ENCODE assay signal across 6 cellular contexts in the genomic region with DNA sequence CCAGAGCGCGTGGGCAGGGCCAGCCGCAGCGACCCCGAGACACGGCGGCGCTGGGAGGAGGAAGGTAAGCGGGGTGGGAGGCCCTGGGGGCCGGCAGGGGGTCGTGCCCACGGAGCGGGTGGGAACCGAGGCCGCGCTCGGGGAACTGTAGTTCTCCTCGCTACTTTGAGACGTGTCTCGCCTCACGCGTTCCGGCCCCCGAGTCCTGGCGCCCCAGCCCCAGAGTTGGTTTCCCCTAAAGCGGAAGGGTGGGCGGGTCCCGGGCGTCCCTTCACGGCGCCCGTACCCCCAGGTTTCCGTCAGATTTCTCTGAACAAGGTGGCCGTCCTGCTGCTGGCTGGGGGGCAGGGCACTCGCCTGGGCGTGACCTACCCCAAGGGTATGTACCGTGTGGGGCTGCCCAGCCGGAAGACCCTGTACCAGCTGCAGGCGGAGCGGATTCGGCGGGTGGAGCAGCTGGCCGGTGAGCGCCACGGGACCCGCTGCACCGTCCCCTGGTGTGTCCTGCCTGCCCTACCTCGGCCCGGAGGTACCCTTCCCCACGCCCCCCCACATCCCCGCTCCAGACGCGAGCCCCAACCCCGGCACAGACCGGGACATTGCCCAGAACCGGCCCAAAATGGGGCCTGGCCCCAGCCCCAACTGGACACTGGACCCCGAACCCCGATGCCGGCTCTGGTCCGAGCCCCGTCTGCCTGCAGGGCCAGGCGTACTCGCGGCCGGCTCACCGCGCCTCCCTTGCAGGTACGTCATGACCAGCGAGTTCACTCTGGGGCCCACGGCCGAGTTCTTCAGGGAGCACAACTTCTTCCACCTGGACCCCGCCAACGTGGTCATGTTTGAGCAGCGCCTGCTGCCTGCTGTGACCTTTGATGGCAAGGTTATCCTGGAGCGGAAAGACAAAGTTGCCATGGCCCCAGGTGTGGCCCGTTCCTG. TPM values are rescaled to one million over a fixed set of nuclear protein-coding genes. Genes with fewer than 3 reads are reported as not detected.
DNase-seq lines count a peak whose midpoint lies in the region; ATAC-seq lines count a peak whose summit lies in the region.

No MANE protein-coding gene starts in this region.

- H3K4me2 ChIP-seq in GM23248 (ENCODE audit: unreplicated experiment), result peak overlapping the region; percentile 81

- H3K79me2 ChIP-seq in GM23248 (ENCODE audit: insufficient read depth), result peaks cover 6% of the 10 kb centered on the region; the same call in 1 of the 2 replicates

- no peaks in the 10 kb centered on the region for H3K9me3 ChIP-seq in GM23248 (ENCODE audit: low read depth)

- peak overlapping the region; percentile 70 for H2AFZ ChIP-seq in GM23248

- no peak overlapping the region for H3K27ac ChIP-seq in GM23248

- H3K4me3 ChIP-seq in GM23248, result peak overlapping the region; percentile 79

- WGBS in GM23248 (ENCODE audit: low coverage in 1 of 2, low lambda C conversion rate in 2 of 2, missing lambda C conversion rate in 2 of 2), 2 experiments, result 36 to 65% methylated on average over 24 to 50 of the region's 76 CpGs

- H3F3A ChIP-seq in GM23248 (ENCODE audit: insufficient read depth), result peaks cover 11% of the 10 kb centered on the region

- DNase-seq in GM23248 (peak; percentile 27), T-helper 2 cell (peak in 3 of 5 experiments; percentile 27 to 54 (median 30)), germinal center (ENCODE audit: low spot score) (peak; percentile 24), NCI-H510A treated with DMSO at 0.1 percent for 48 hours (lab: John Stamatoyannopoulos, UW) (no peak), RPMI8226 (no peak)
- DNase-seq in stimulated activated naive CD8-positive, alpha-beta T cell treated with anti-CD3 and anti-CD28 coated beads, Interleukin-15, Interleukin-2, amounts not matched to agents 100 U/mL and 50 U/mL, for 24 hours, result peak; percentile 70

- in situ Hi-C loops in GM23248 (cut with MboI), result no loop called here

- peaks cover 5% of the 10 kb centered on the region for H3K4me1 ChIP-seq in GM23248 (ENCODE audit: insufficient read depth)

- H3K27me3 ChIP-seq in GM23248 (replicated peaks; ENCODE audit: insufficient read depth), result no peaks in the 10 kb centered on the region

- no peaks in the 10 kb centered on the region for H4K20me1 ChIP-seq in GM23248 (ENCODE audit: insufficient read depth)

- no peaks in the 10 kb centered on the region for H3K9me2 ChIP-seq in GM23248 (ENCODE audit: insufficient read depth)

- peak; percentile 11 for ATAC-seq in stimulated activated naive CD8-positive, alpha-beta T cell treated with anti-CD3 and anti-CD28 coated beads, Interleukin-15, Interleukin-2, amounts not matched to agents 100 U/mL and 50 U/mL, for 24 hours

- peak overlapping the region; percentile 68 for H3K9ac ChIP-seq in GM23248

- H3K36me3 ChIP-seq in GM23248 (ENCODE audit: low read depth), result 0 out of 2 replicates have a peak, but pooled peaks cover 2% of the 10 kb centered on the region

RNA-seq across cellular contexts. Expression of gene UAP1L1, which starts 0.7 kb away (rescaled TPM):
- total RNA-seq in GM23248 (2014; rRNA removed; shearing (Covaris generic)), result 5.2 and 5.7 TPM in 2 replicates
- polyA plus RNA-seq in GM23248 (2016; fragmentation: Nextera tagmentation; extraction: Ambion mirVana), result 4.3 and 4.5 TPM in 2 replicates

RNA-seq across cellular contexts. Expression of gene SAPCD2, which starts 7.7 kb away (rescaled TPM):
- total RNA-seq in GM23248 (2014; rRNA removed; shearing (Covaris generic)), result 5.4 TPM in 2 replicates
- polyA plus RNA-seq in GM23248 (2016; fragmentation: Nextera tagmentation; extraction: Ambion mirVana), result 0.86 and 0.88 TPM in 2 replicates

RNA-seq across cellular contexts. Expression of gene MAN1B1, which starts 8.8 kb away (rescaled TPM):
- 131 and 136 TPM in 2 replicates for total RNA-seq in GM23248 (2014; rRNA removed; shearing (Covaris generic))
- polyA plus RNA-seq in GM23248 (2016; fragmentation: Nextera tagmentation; extraction: Ambion mirVana), result 101 and 104 TPM in 2 replicates

RNA-seq across cellular contexts. Expression of gene ENTPD2, which starts 24.2 kb away (rescaled TPM):
- not detected in 2 replicates for total RNA-seq in GM23248 (2014; rRNA removed; shearing (Covaris generic))
- polyA plus RNA-seq in GM23248 (2016; fragmentation: Nextera tagmentation; extraction: Ambion mirVana), result not detected in 2 replicates

RNA-seq across cellular contexts. Expression of gene NPDC1, which starts 32.0 kb away (rescaled TPM):
- 41.9 and 43.1 TPM in 2 replicates for total RNA-seq in GM23248 (2014; rRNA removed; shearing (Covaris generic))
- 121 and 122 TPM in 2 replicates for polyA plus RNA-seq in GM23248 (2016; fragmentation: Nextera tagmentation; extraction: Ambion mirVana)

Comparison
In these comparisons a context has a peak if more than half of its experiments do, and no peak if none do; other contexts are left out.
1. DNase-seq: peak in GM23248 (single experiment), T-helper 2 cell (3 of 5), germinal center (single experiment) and stimulated activated naive CD8-positive, alpha-beta T cell treated with anti-CD3 and anti-CD28 coated beads, Interleukin-15, Interleukin-2, amounts not matched to agents 100 U/mL and 50 U/mL, for 24 hours (single experiment); none in NCI-H510A treated with DMSO at 0.1 percent for 48 hours (single experiment) and RPMI8226 (single experiment).